ENCODE assay signal across 16 cellular contexts in genomic region chr19:35657904-35658700, GRCh38. TPM values are rescaled to one million over a fixed set of nuclear protein-coding genes. Genes with fewer than 3 reads are reported as not detected.
DNase-seq lines count a peak whose midpoint lies in the region; ATAC-seq and TF ChIP-seq lines count a peak whose summit lies in the region.
"Had no signal": no experiment of that assay in that cellular context is flagged by ENCODE, and none has a peak within 500 bp of the region (broad histone marks: within the 10 kb centered on the region; RNA-seq: fewer than 3 reads in every experiment).

No MANE protein-coding gene starts in this region.

- H3K79me2 ChIP-seq in osteoblast (ENCODE audit: insufficient read depth, low read length): peaks cover 2% of the 10 kb centered on the region

- peak; percentile 13 for TF ChIP-seq CTCF in cardiac fibroblast (IDR thresholded peaks at IDR 0.05; ENCODE audit: low read depth, low read length)
- peak; percentile 20 for TF ChIP-seq CTCF in osteoblast (IDR thresholded peaks at IDR 0.05; ENCODE audit: extremely low read depth, low read depth, low read length)
- TF ChIP-seq CTCF in GM10266 (IDR thresholded peaks at IDR 0.05; ENCODE audit: control insufficient read depth, insufficient read depth, low read depth, missing control alignments): no peak

- no peak overlapping the region for H3K4me2 ChIP-seq in osteoblast (ENCODE audit: insufficient read depth, low read length)

- DNase-seq in DMS53 (lab: John Stamatoyannopoulos, UW) (peak; percentile 45), DMS53 treated with DMSO at 0.1 percent for 48 hours (lab: John Stamatoyannopoulos, UW; ENCODE audit: unreplicated experiment) (no peak), LHCN-M2 (ENCODE audit: low read depth) (peak; percentile 8), cardiac fibroblast (ENCODE audit: low read depth in 2 of 2) (no peak), osteoblast (ENCODE audit: insufficient read length, low spot score, missing footprints) (peak; percentile 32), AML-193 (lab: John Stamatoyannopoulos, UW) (no peak), GM10266 (ENCODE audit: extremely low spot score) (no peak)
- DNase-seq: DMS79, hippocampal formation, NCI-H2029, SIG-M5, small intestine, thyroid gland had no signal

- no peak overlapping the region for H2AFZ ChIP-seq in osteoblast (ENCODE audit: low read length)

- no peaks in the 10 kb centered on the region for H3K9me3 ChIP-seq in osteoblast (ENCODE audit: low read depth, low read length)
- H3K9me3 ChIP-seq: ascending aorta, thyroid gland had no signal

- H4K20me1 ChIP-seq in osteoblast (ENCODE audit: insufficient read depth, low read length): peaks cover 11% of the 10 kb centered on the region

- no peaks in the 10 kb centered on the region for H3K4me1 ChIP-seq in osteoblast (ENCODE audit: insufficient read depth, low read length)
- H3K4me1 ChIP-seq: ascending aorta, thyroid gland had no signal

- no peak overlapping the region for H3K27ac ChIP-seq in osteoblast (ENCODE audit: low read depth, low read length)
- H3K27ac ChIP-seq: ascending aorta, thyroid gland had no signal

- no peaks in the 10 kb centered on the region for H3K27me3 ChIP-seq in osteoblast (ENCODE audit: insufficient read depth, low read length)
- H3K27me3 ChIP-seq: ascending aorta, thyroid gland had no signal

- peaks cover 51% of the 10 kb centered on the region for H3K36me3 ChIP-seq in osteoblast (ENCODE audit: insufficient read depth, low read length)

- ATAC-seq in GM21576 (IDR thresholded peaks at IDR 0.05; ENCODE audit: unreplicated experiment): no peak

- H3K4me3 ChIP-seq in cardiac fibroblast (replicated peaks in 1 of 2; ENCODE audit: low read depth in 2 of 2, low read length in 2 of 2) (no peak overlapping the region), osteoblast (ENCODE audit: insufficient read depth, low read length) (no peak overlapping the region)
- H3K4me3 ChIP-seq: ascending aorta, thyroid gland had no signal

RNA-seq across cellular contexts. Expression of gene UPK1A, which starts 8.2 kb away (rescaled TPM):
- total RNA-seq in LHCN-M2 (2014; rRNA removed): 0.17 TPM in 1 of 2 replicates, not detected in the other
- 0.05 TPM for polyA plus RNA-seq in LHCN-M2 (2012)
- not detected in 2 replicates for total RNA-seq in osteoblast
- total RNA-seq: ascending aorta, thyroid gland had no signal
- polyA plus RNA-seq: IgD-negative memory B cell, small intestine had no signal

RNA-seq across cellular contexts. Expression of gene COX6B1, which starts 10.0 kb away (rescaled TPM):
- total RNA-seq in LHCN-M2 (2014; rRNA removed) (383 and 482 TPM in 2 replicates), osteoblast (123 and 185 TPM in 2 replicates)
- polyA plus RNA-seq in LHCN-M2 (2012): 832 TPM

RNA-seq across cellular contexts. Expression of gene ETV2, which starts 16.6 kb away (rescaled TPM):
- total RNA-seq in LHCN-M2 (2014; rRNA removed) (0.46 and 1.5 TPM in 2 replicates), osteoblast (0.29 and 0.36 TPM in 2 replicates)
- 3.3 TPM for polyA plus RNA-seq in LHCN-M2 (2012)

RNA-seq across cellular contexts. Expression of gene RBM42, which starts 29.3 kb away (rescaled TPM):
- total RNA-seq in LHCN-M2 (2014; rRNA removed) (101 and 103 TPM in 2 replicates), osteoblast (36.2 and 45.2 TPM in 2 replicates)
- 112 TPM for polyA plus RNA-seq in LHCN-M2 (2012)

RNA-seq across cellular contexts. Expression of gene HAUS5, which starts 45.6 kb away (rescaled TPM):
- 17.4 and 21.0 TPM in 2 replicates for total RNA-seq in LHCN-M2 (2014; rRNA removed)
- polyA plus RNA-seq in LHCN-M2 (2012): 10.0 TPM
- 3.2 and 4.7 TPM in 2 replicates for total RNA-seq in osteoblast

Comparison
In these comparisons a context has a peak if more than half of its experiments do, and no peak if none do; other contexts are left out.
1. DNase-seq: peak in DMS53 (single experiment), LHCN-M2 (single experiment) and osteoblast (single experiment); none in DMS53 treated with DMSO at 0.1 percent for 48 hours (single experiment), cardiac fibroblast (0 of 2), AML-193 (0 of 2) and GM10266 (single experiment).